Comparison of ENCODE assay signal across 8 cellular contexts in genomic region chr19:48618916-48619691, GRCh38. TPM values are rescaled to one million over a fixed set of nuclear protein-coding genes. Genes with fewer than 3 reads are reported as not detected.
A peak's percentile ranks its signal among the peaks of the same experiment; 100 is the strongest.
DNase-seq lines count a peak whose midpoint lies in the region; TF ChIP-seq lines count a peak whose summit lies in the region.

TSS of gene RPL18 (minus strand) at chr19:48619178. CDS start at chr19:48619143, 35 bp downstream.
TSS of gene SPHK2 (plus strand) at chr19:48619506. CDS start at chr19:48620515, 1,009 bp downstream.

- peak within 1 kb of the TSS; percentile 97 for H3K23ac ChIP-seq in neuronal stem cell (ENCODE audit: low read depth, low read length, poor library complexity)

- H3K27me3 ChIP-seq in neuronal stem cell (ENCODE audit: control insufficient read depth in 3 of 3, insufficient read depth in 3 of 3, low read depth in 1 of 3, low read length in 3 of 3), result no peaks in the 10 kb centered on the region

- H2BK5ac ChIP-seq in neuronal stem cell (ENCODE audit: low read length), result peak within 1 kb of the TSS; percentile 88

- no peak for TF ChIP-seq CTCF in subcutaneous adipose tissue (IDR thresholded peaks at IDR 0.05; ENCODE audit: low read depth)

- peak within 1 kb of the TSS; percentile 84 for H2AFZ ChIP-seq in neuronal stem cell (ENCODE audit: low read length)

- peak within 1 kb of the TSS; percentile 83 for H3K9ac ChIP-seq in neuronal stem cell (ENCODE audit: low read depth, low read length, poor library complexity)

- H2BK120ac ChIP-seq in neuronal stem cell (ENCODE audit: low read depth, low read length), result no peak within 1 kb of the TSS

- H3K18ac ChIP-seq in neuronal stem cell (ENCODE audit: low read length), result peak within 1 kb of the TSS; percentile 86

- peak within 1 kb of the TSS; percentile 40 for H3K4ac ChIP-seq in neuronal stem cell (ENCODE audit: low read length)

- H3K79me1 ChIP-seq in neuronal stem cell (ENCODE audit: low read depth, low read length), result peaks cover 12% of the 10 kb centered on the region

- H3K4me2 ChIP-seq in neuronal stem cell (ENCODE audit: insufficient read depth, low read length, poor library complexity, severe bottlenecking), result peak within 1 kb of the TSS; percentile 83

- POLR2A ChIA-PET in HEK293T (lab: Yijun Ruan, JAX), result interaction anchor here (0.5 to 4.5 kb wide), 33 partner anchors 9 to 294 kb away, joined by 3 to 88 read pairs (median 4); partner anchors contain the start of genes BCAT2, CA11, DBP and EMP3

- no peak within 1 kb of the TSS for H2BK12ac ChIP-seq in neuronal stem cell (ENCODE audit: low read length)

- CTCF ChIA-PET in HEK293T (lab: Yijun Ruan, JAX), result no interaction called here

- DNase-seq in GF-D8 (lab: John Stamatoyannopoulos, UW) (peak; percentile 99), HEK293T (ENCODE audit: extremely low spot score) (peak; percentile 96), MV-4-11 (lab: John Stamatoyannopoulos, UW) (peak; percentile 100), SK-MEL-5 (ENCODE audit: low read depth, low spot score) (peak; percentile 99), foreskin melanocyte (peak; percentile 99), neuronal stem cell (ENCODE audit: low spot score) (peak; percentile 99)
- peak; percentile 96 for DNase-seq in activated naive CD4-positive, alpha-beta T cell treated with Interleukin-2 at 50 U/mL for 16 hours

- peak within 1 kb of the TSS; percentile 76 for H2AK5ac ChIP-seq in neuronal stem cell (ENCODE audit: low read depth, low read length)

- peak within 1 kb of the TSS; percentile 19 for H4K8ac ChIP-seq in neuronal stem cell (ENCODE audit: low read depth, low read length)

- in situ Hi-C loops in SK-MEL-5 (cut with HindIII; ENCODE audit: low pct_unique_long_range_greater_than_20kb, low sequenced_read_pairs), result no loop called here

- peaks cover 17 to 22% of the 10 kb centered on the region in 2 donors for H3K4me1 ChIP-seq in neuronal stem cell (ENCODE audit: control insufficient read depth in 2 of 2, insufficient read depth in 1 of 2, low read depth in 1 of 2, low read length in 2 of 2)

- no CpG with 5 or more reads among the region's 69 CpGs for whole genome bisulfite sequencing in neuronal stem cell (ENCODE audit: extremely low coverage in 2 of 2, insufficient read length in 2 of 2, insufficient replicate concordance in 1 of 2), 2 donors

- peak within 1 kb of the TSS; percentile 46 for H2BK15ac ChIP-seq in neuronal stem cell (ENCODE audit: low read length)

- no peak within 1 kb of the TSS for H4K91ac ChIP-seq in neuronal stem cell (ENCODE audit: low read depth, low read length, poor library complexity)

- peak within 1 kb of the TSS; percentile 80 to 98 for H3K4me3 ChIP-seq in neuronal stem cell (ENCODE audit: low read length in 2 of 2)

- H3K27ac ChIP-seq in neuronal stem cell (replicated peaks; ENCODE audit: low read length), result peak within 1 kb of the TSS; percentile 73

- H3K9me3 ChIP-seq in neuronal stem cell (replicated peaks in 1 of 2; ENCODE audit: control insufficient read depth in 2 of 2, insufficient read depth in 1 of 2, low read depth in 1 of 2, low read length in 2 of 2), result no peaks in the 10 kb centered on the region

- peak within 1 kb of the TSS; percentile 9 for H3K14ac ChIP-seq in neuronal stem cell (ENCODE audit: low read length)

- H3K36me3 ChIP-seq in neuronal stem cell (replicated peaks in 1 of 2; ENCODE audit: control insufficient read depth in 2 of 2, insufficient read depth in 2 of 2, low read length in 2 of 2), result peaks cover 27 to 37% of the 10 kb centered on the region in 2 donors

TF ChIP-seq in HEK293T, 16 proteins besides CTCF, POLR2A, EP300 and RAD21:
- peak; percentile 99; the same call in 1 of the 2 replicates for TF ChIP-seq HDGF (IDR thresholded peaks at IDR 0.05; ENCODE audit: borderline replicate concordance)
- TF ChIP-seq ZNF384 (IDR thresholded peaks at IDR 0.05), result no peak
- TF ChIP-seq FOXM1 (IDR thresholded peaks at IDR 0.05; ENCODE audit: borderline replicate concordance), result no peak
- 0 out of 2 replicates have a peak, but pooled peaks have one; percentile 19 for TF ChIP-seq ARNT (IDR thresholded peaks at IDR 0.05)
- TF ChIP-seq SP1 (IDR thresholded peaks at IDR 0.05), result no peak
- TF ChIP-seq L3MBTL2 (conservative IDR thresholded peaks at IDR 0.05), result peak; percentile 50; the same call in 1 of the 2 replicates
- TF ChIP-seq BHLHE40 (IDR thresholded peaks at IDR 0.05; ENCODE audit: borderline replicate concordance), result no peak
- TF ChIP-seq NFRKB (IDR thresholded peaks at IDR 0.05), result peak; percentile 65
- no peak for TF ChIP-seq CTBP1 (IDR thresholded peaks at IDR 0.05; ENCODE audit: borderline replicate concordance)
- TF ChIP-seq SUZ12 (IDR thresholded peaks at IDR 0.05), result no peak
- TF ChIP-seq LEF1 (IDR thresholded peaks at IDR 0.05; ENCODE audit: borderline replicate concordance), result no peak
- TF ChIP-seq TARDBP (IDR thresholded peaks at IDR 0.05), result no peak
- no peak for TF ChIP-seq FOXA1 (IDR thresholded peaks at IDR 0.05)
- TF ChIP-seq FOXK2 (IDR thresholded peaks at IDR 0.05), result no peak
- peak; percentile 74 for TF ChIP-seq ELF4 (IDR thresholded peaks at IDR 0.05)
- TF ChIP-seq PKNOX1 (IDR thresholded peaks at IDR 0.05), result 0 out of 2 replicates have a peak, but pooled peaks have one; percentile 18

RNA-seq across cellular contexts. Expression of gene RPL18, which starts in this region (rescaled TPM):
- total RNA-seq in SK-MEL-5 (2014; rRNA removed; shearing (Covaris generic)), result 1,626 and 1,782 TPM in 2 replicates
- polyA plus RNA-seq in SK-MEL-5 (2015; cell fraction: cytosol; rRNA removed), result 1,847 and 2,513 TPM in 2 replicates
- polyA plus RNA-seq in SK-MEL-5 (2015; cell fraction: nucleus; rRNA removed), result 360 and 403 TPM in 2 replicates
- polyA plus RNA-seq in neuronal stem cell (2013, experiment 1 of 2), result 2,801 TPM
- 2,729 TPM for polyA plus RNA-seq in neuronal stem cell (2013, experiment 2 of 2)
- total RNA-seq in subcutaneous adipose tissue, result 1,000 to 10,000 TPM in 3 of 4 donors, 100 to 1,000 TPM in 1; 998 to 1,778 (median 1,670) TPM

RNA-seq across cellular contexts. Expression of gene SPHK2, which starts in this region (rescaled TPM):
- 4.8 and 7.3 TPM in 2 replicates for total RNA-seq in SK-MEL-5 (2014; rRNA removed; shearing (Covaris generic))
- 25.4 and 28.3 TPM in 2 replicates for polyA plus RNA-seq in SK-MEL-5 (2015; cell fraction: cytosol; rRNA removed)
- 32.7 and 68.0 TPM in 2 replicates for polyA plus RNA-seq in SK-MEL-5 (2015; cell fraction: nucleus; rRNA removed)
- 25.6 TPM for polyA plus RNA-seq in neuronal stem cell (2013, experiment 1 of 2)
- 23.7 TPM for polyA plus RNA-seq in neuronal stem cell (2013, experiment 2 of 2)
- 10 to 100 TPM in 1 of 4 donors, 1 to 10 TPM in 3; 4.9 to 33.2 (median 9.1) TPM for total RNA-seq in subcutaneous adipose tissue

Comparison
In these comparisons a context has a peak if more than half of its experiments do, and no peak if none do; other contexts are left out.
1. Peak in every context shown above with its lines: DNase-seq, H3K4me3 ChIP-seq and H3K27ac ChIP-seq.